18 cellular contexts compared by ENCODE assay signal in the genomic region with DNA sequence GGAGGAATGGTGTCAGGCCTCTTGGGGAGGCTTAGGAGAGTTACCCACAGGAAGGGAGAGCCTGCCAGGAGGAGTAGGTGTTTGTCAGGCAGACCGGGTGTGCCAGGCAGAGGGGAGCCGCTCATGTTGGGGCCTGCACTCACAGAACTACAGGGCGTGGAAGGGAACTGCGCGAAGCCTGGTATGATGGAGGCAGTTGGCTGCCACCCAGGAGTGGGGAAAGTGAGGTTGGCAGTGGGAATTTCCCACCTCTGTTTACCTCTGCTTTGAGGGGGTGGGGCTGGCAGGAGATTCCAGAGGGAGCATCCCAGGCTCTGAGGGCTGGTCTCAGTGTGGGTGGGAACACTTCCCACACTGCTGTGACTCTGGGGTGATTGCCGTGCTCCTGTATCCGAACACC.
DNase-seq lines count a peak whose midpoint lies in the region; ATAC-seq and TF ChIP-seq lines count a peak whose summit lies in the region.
"Had no signal": no experiment of that assay in that cellular context is flagged by ENCODE, and none has a peak within 500 bp of the region (broad histone marks: within the 10 kb centered on the region; RNA-seq: fewer than 3 reads in every experiment).

No MANE protein-coding gene starts in this region.

- H3K4me1 Mint-ChIP-seq in GM23338: peaks cover 34% of the 10 kb centered on the region

- H3K27me3 Mint-ChIP-seq in GM23338 (ENCODE audit: insufficient read depth, low read depth, poor library complexity): peaks cover 13% of the 10 kb centered on the region
- H3K27me3 Mint-ChIP-seq: activated naive CD8-positive, alpha-beta T cell had no signal

- H3K36me3 ChIP-seq in GM23338 (ENCODE audit: insufficient read depth): no peaks in the 10 kb centered on the region
- H3K36me3 ChIP-seq: right atrium auricular region had no signal

- peak overlapping the region in 13 of 21 experiments; percentile 5 to 74 (median 37) for H3K27ac ChIP-seq in skin epidermis
- no peak overlapping the region for H3K27ac ChIP-seq in GM23338 (ENCODE audit: low read depth)
- H3K27ac ChIP-seq: GM23248, right atrium auricular region had no signal

- H4K20me1 ChIP-seq in GM23338 (replicated peaks; ENCODE audit: insufficient read depth): no peaks in the 10 kb centered on the region

- no peaks in the 10 kb centered on the region for H3K9me3 Mint-ChIP-seq in GM23338

- peak; percentile 12 for DNase-seq in DMS79 treated with DMSO at 0.1 percent for 48 hours (lab: John Stamatoyannopoulos, UW)
- DNase-seq in DMS79 (lab: John Stamatoyannopoulos, UW): no peak
- DNase-seq in NCI-H69 (lab: John Stamatoyannopoulos, UW): peak; percentile 71
- peak; percentile 99 for DNase-seq in epithelial cell of esophagus (ENCODE audit: low read depth)
- DNase-seq in GM23338 (ENCODE audit: low spot score): no peak
- DNase-seq: 8988T; central memory CD4-positive, alpha-beta T cell; GM23248; KBM-7; naive B cell; NCI-H1436; NCI-H82; stimulated activated CD4-positive, alpha-beta T cell treated with anti-CD3 and anti-CD28 coated beads, Interleukin-2, amount 100 ng/mL, for 24 hours had no signal

- H3K79me2 ChIP-seq in GM23338 (replicated peaks; ENCODE audit: insufficient read depth): peaks cover 60% of the 10 kb centered on the region

- H3K4me3 Mint-ChIP-seq in GM23338: no peak overlapping the region
- H3K4me3 Mint-ChIP-seq: activated naive CD8-positive, alpha-beta T cell; naive B cell had no signal

- H3K9me2 ChIP-seq in GM23338 (ENCODE audit: insufficient read depth): no peaks in the 10 kb centered on the region

- no peak overlapping the region for H2AFZ ChIP-seq in GM23338
- H2AFZ ChIP-seq: GM23248 had no signal

- peaks cover 38% of the 10 kb centered on the region for H3K4me1 ChIP-seq in GM23338 (ENCODE audit: insufficient read depth)

- H3K27ac Mint-ChIP-seq in GM23338: no peak overlapping the region
- H3K27ac Mint-ChIP-seq: activated naive CD8-positive, alpha-beta T cell; naive B cell had no signal

- no peak for ATAC-seq in HG03378 (IDR thresholded peaks at IDR 0.05; ENCODE audit: unreplicated experiment)
- ATAC-seq in GM19324 (IDR thresholded peaks at IDR 0.05; ENCODE audit: low FRiP score, unreplicated experiment): no peak
- no peak for ATAC-seq in GM23338

- H3K36me3 Mint-ChIP-seq in GM23338 (ENCODE audit: low read depth): no peaks in the 10 kb centered on the region
- H3K36me3 Mint-ChIP-seq: naive B cell had no signal

- no peak for TF ChIP-seq CTCF in epithelial cell of esophagus (IDR thresholded peaks at IDR 0.05; ENCODE audit: insufficient read depth, low read depth, low read length, missing control alignments)
- TF ChIP-seq CTCF in GM23338 (conservative IDR thresholded peaks at IDR 0.05; ENCODE audit: low read depth in 2 of 2): no peak

- no peak overlapping the region for H3K4me3 ChIP-seq in epithelial cell of esophagus (ENCODE audit: low read length)
- H3K4me3 ChIP-seq in skin epidermis: no peak overlapping the region
- H3K4me3 ChIP-seq in GM23338: no peak overlapping the region
- H3K4me3 ChIP-seq: GM23248, right atrium auricular region had no signal

- H3K4me2 ChIP-seq in GM23338: no peak overlapping the region

- H3F3A ChIP-seq in GM23338 (replicated peaks; ENCODE audit: low read depth): no peaks in the 10 kb centered on the region

- no peaks in the 10 kb centered on the region for H3K27me3 ChIP-seq in GM23338 (ENCODE audit: insufficient read depth)
- H3K27me3 ChIP-seq: right atrium auricular region had no signal

TF ChIP-seq in GM23338, 12 proteins besides CTCF, POLR2A, EP300 and RAD21 (continues in another document):
- TF ChIP-seq, protein P1, sequence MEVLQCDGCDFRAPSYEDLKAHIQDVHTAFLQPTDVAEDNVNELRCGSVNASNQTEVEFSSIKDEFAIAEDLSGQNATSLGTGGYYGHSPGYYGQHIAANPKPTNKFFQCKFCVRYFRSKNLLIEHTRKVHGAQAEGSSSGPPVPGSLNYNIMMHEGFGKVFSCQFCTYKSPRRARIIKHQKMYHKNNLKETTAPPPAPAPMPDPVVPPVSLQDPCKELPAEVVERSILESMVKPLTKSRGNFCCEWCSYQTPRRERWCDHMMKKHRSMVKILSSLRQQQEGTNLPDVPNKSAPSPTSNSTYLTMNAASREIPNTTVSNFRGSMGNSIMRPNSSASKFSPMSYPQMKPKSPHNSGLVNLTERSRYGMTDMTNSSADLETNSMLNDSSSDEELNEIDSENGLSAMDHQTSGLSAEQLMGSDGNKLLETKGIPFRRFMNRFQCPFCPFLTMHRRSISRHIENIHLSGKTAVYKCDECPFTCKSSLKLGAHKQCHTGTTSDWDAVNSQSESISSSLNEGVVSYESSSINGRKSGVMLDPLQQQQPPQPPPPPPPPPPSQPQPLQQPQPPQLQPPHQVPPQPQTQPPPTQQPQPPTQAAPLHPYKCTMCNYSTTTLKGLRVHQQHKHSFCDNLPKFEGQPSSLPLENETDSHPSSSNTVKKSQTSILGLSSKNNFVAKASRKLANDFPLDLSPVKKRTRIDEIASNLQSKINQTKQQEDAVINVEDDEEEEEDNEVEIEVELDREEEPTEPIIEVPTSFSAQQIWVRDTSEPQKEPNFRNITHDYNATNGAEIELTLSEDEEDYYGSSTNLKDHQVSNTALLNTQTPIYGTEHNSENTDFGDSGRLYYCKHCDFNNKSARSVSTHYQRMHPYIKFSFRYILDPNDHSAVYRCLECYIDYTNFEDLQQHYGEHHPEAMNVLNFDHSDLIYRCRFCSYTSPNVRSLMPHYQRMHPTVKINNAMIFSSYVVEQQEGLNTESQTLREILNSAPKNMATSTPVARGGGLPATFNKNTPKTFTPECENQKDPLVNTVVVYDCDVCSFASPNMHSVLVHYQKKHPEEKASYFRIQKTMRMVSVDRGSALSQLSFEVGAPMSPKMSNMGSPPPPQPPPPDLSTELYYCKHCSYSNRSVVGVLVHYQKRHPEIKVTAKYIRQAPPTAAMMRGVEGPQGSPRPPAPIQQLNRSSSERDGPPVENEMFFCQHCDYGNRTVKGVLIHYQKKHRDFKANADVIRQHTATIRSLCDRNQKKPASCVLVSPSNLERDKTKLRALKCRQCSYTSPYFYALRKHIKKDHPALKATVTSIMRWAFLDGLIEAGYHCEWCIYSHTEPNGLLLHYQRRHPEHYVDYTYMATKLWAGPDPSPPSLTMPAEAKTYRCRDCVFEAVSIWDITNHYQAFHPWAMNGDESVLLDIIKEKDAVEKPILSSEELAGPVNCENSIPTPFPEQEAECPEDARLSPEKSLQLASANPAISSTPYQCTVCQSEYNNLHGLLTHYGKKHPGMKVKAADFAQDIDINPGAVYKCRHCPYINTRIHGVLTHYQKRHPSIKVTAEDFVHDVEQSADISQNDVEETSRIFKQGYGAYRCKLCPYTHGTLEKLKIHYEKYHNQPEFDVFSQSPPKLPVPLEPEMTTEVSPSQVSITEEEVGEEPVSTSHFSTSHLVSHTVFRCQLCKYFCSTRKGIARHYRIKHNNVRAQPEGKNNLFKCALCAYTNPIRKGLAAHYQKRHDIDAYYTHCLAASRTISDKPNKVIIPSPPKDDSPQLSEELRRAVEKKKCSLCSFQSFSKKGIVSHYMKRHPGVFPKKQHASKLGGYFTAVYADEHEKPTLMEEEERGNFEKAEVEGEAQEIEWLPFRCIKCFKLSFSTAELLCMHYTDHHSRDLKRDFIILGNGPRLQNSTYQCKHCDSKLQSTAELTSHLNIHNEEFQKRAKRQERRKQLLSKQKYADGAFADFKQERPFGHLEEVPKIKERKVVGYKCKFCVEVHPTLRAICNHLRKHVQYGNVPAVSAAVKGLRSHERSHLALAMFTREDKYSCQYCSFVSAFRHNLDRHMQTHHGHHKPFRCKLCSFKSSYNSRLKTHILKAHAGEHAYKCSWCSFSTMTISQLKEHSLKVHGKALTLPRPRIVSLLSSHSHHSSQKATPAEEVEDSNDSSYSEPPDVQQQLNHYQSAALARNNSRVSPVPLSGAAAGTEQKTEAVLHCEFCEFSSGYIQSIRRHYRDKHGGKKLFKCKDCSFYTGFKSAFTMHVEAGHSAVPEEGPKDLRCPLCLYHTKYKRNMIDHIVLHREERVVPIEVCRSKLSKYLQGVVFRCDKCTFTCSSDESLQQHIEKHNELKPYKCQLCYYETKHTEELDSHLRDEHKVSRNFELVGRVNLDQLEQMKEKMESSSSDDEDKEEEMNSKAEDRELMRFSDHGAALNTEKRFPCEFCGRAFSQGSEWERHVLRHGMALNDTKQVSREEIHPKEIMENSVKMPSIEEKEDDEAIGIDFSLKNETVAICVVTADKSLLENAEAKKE (CRISPR knock-in tag; IDR thresholded peaks at IDR 0.05): no peak
- no peak for TF ChIP-seq JUNB (IDR thresholded peaks at IDR 0.05; ENCODE audit: unreplicated experiment)
- TF ChIP-seq, protein P2, sequence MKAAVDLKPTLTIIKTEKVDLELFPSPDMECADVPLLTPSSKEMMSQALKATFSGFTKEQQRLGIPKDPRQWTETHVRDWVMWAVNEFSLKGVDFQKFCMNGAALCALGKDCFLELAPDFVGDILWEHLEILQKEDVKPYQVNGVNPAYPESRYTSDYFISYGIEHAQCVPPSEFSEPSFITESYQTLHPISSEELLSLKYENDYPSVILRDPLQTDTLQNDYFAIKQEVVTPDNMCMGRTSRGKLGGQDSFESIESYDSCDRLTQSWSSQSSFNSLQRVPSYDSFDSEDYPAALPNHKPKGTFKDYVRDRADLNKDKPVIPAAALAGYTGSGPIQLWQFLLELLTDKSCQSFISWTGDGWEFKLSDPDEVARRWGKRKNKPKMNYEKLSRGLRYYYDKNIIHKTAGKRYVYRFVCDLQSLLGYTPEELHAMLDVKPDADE (IDR thresholded peaks at IDR 0.05): no peak
- no peak for TF ChIP-seq ZNF331 (CRISPR knock-in tag; IDR thresholded peaks at IDR 0.05; ENCODE audit: low read depth)

Comparison
In these comparisons a context has a peak if more than half of its experiments do, and no peak if none do; other contexts are left out.
1. DNase-seq: peak in DMS79 treated with DMSO at 0.1 percent for 48 hours (single experiment), NCI-H69 (single experiment) and epithelial cell of esophagus (single experiment); none in DMS79 (single experiment) and GM23338 (single experiment).